In the genomic region with DNA sequence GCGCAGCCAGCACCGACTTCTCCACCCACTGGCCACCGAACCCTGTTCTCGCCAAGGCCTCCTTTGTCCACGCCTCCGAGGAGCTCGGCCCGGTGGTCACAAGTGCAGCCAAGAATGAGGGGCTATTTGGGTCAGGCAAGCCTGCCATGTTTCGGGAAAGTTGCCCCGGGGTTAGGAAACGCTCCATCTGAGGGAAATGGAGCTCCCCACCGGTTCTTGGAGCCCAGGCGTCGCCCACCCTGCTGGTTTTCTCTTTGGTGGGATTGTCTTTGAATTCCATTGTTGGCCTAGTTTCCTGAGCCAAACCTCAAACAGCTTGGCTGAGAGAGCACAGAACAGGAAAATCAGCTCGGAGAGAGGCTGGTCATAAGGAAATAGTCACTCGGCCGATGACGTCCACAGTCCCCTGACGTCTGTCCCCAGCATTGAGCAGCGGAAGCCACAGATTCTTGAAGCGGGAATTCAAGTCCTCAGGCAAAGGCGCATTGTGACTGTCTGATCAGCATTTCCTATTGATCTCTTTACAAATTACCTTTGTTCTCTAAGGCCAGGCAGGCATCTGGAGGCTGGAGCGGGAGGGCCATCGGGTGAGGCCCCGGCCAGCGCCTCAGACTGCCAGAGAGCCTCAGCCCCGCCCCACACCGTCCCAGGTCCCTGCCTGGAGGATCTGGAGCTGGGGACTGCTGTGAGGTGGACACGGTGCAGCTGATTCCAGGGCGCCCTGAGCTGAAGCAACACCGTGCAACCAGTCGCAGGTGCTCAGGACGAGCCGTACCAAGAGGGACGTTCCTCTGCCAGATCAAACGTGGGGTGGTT, we compare ENCODE assay signal across 10 cellular contexts.
DNase-seq lines count a peak whose midpoint lies in the region; ATAC-seq and TF ChIP-seq lines count a peak whose summit lies in the region.
"Had no signal": no experiment of that assay in that cellular context is flagged by ENCODE, and none has a peak within 500 bp of the region (broad histone marks: within the 10 kb centered on the region; RNA-seq: fewer than 3 reads in every experiment).

No MANE protein-coding gene starts in this region.

- H3K4me2 ChIP-seq in BLaER1 treated with 17β-estradiol and CSF1 and Interleukin-3, amounts not matched to agents 10 nM and 100 nM, result peak overlapping the region; percentile 64 to 88 (median 81)
- H3K4me2 ChIP-seq in fibroblast of lung (ENCODE audit: extremely low read depth, insufficient read depth, low read length) (peak overlapping the region; percentile 13), neural progenitor cell (peak overlapping the region; percentile 42)

- CTCF ChIA-PET in Panc1 (lab: Charles Lee), result interaction anchor here (0.6 kb wide), 1 partner anchor 369 kb away, joined by 4 read pairs; no protein-coding TSS in a partner anchor

- in situ Hi-C loops in Panc1 (cut with HindIII; ENCODE audit: low pct_unique_long_range_greater_than_20kb, low sequenced_read_pairs), result no loop called here

- H3K9ac ChIP-seq in BLaER1 treated with 17β-estradiol and CSF1 and Interleukin-3, amounts not matched to agents 10 nM and 100 nM, result peak overlapping the region in 9 of 11 experiments; percentile 5 to 68 (median 33); a peak in 9 of 22 replicates
- H3K9ac ChIP-seq in fibroblast of lung (ENCODE audit: insufficient read depth, low read length) (no peak overlapping the region), neural progenitor cell (no peak overlapping the region)

- peaks cover 59% of the 10 kb centered on the region for H3K4me1 Mint-ChIP-seq in neural progenitor cell

- H3K79me2 ChIP-seq in fibroblast of lung (ENCODE audit: control insufficient read depth, insufficient read depth, low read length) (no peaks in the 10 kb centered on the region), neural progenitor cell (ENCODE audit: low read depth) (no peaks in the 10 kb centered on the region)

- POLR2A ChIA-PET in Panc1 (lab: Charles Lee), result no interaction called here

- H3F3A ChIP-seq in neural progenitor cell (ENCODE audit: low read depth), result peaks cover 24% of the 10 kb centered on the region

- no TSS peak for BruUV-seq in Panc1 (replicated peaks; lab: Mats Ljungman, UMichigan)

- no peaks in the 10 kb centered on the region for H3K9me3 ChIP-seq in BLaER1 treated with 17β-estradiol and CSF1 and Interleukin-3, amounts not matched to agents 10 nM and 100 nM (replicated peaks in 1 of 11)
- H3K9me3 ChIP-seq in Panc1 (ENCODE audit: control insufficient read depth, insufficient read depth, low read depth, low read length) (no peaks in the 10 kb centered on the region), fibroblast of lung (ENCODE audit: control insufficient read depth, insufficient read depth, low read depth, low read length) (no peaks in the 10 kb centered on the region), neural progenitor cell (ENCODE audit: low read depth) (no peaks in the 10 kb centered on the region)
- no peaks in the 10 kb centered on the region for H3K9me3 ChIP-seq in effector memory CD4-positive, alpha-beta T cell (ENCODE audit: control insufficient read depth, low read length)

- no peaks in the 10 kb centered on the region for H3K36me3 Mint-ChIP-seq in neural progenitor cell
- H3K36me3 Mint-ChIP-seq: memory B cell had no signal

- H3K4me1 ChIP-seq in BLaER1 treated with 17β-estradiol and CSF1 and Interleukin-3, amounts not matched to agents 10 nM and 100 nM, result peaks cover 62 to 84% (median 79%) of the 10 kb centered on the region in 10 experiments
- H3K4me1 ChIP-seq in Panc1 (ENCODE audit: control insufficient read depth, insufficient read depth, low read length) (peaks cover 10% of the 10 kb centered on the region), fibroblast of lung (ENCODE audit: control insufficient read depth, extremely low read depth, insufficient read depth, low read length) (no peaks in the 10 kb centered on the region), neural progenitor cell (peaks cover 40% of the 10 kb centered on the region)
- peaks cover 7% of the 10 kb centered on the region for H3K4me1 ChIP-seq in effector memory CD4-positive, alpha-beta T cell (ENCODE audit: control insufficient read depth, insufficient read depth, low read length, poor library complexity, severe bottlenecking)

- H3K27me3 ChIP-seq in BLaER1 treated with 17β-estradiol and CSF1 and Interleukin-3, amounts not matched to agents 10 nM and 100 nM, result peaks cover 0 to 17% (median 5%) of the 10 kb centered on the region in 11 experiments; a peak in 8 of 22 replicates
- H3K27me3 ChIP-seq in Panc1 (ENCODE audit: control insufficient read depth, insufficient read depth, low read length), result no peaks in the 10 kb centered on the region
- no peaks in the 10 kb centered on the region for H3K27me3 ChIP-seq in fibroblast of lung (ENCODE audit: control insufficient read depth, insufficient read depth, low read length)
- no peaks in the 10 kb centered on the region for H3K27me3 ChIP-seq in neural progenitor cell
- no peaks in the 10 kb centered on the region for H3K27me3 ChIP-seq in effector memory CD4-positive, alpha-beta T cell (replicated peaks; ENCODE audit: control insufficient read depth, insufficient read depth, low read length, poor library complexity, severe bottlenecking)

- TF ChIP-seq CTCF in Panc1 (IDR thresholded peaks at IDR 0.05) (no peak), fibroblast of lung (conservative IDR thresholded peaks at IDR 0.05 in 1 of 2, IDR thresholded peaks at IDR 0.05 in 1 of 2; ENCODE audit: low read depth in 1 of 2, low read length in 2 of 2) (no peak), neural progenitor cell (IDR thresholded peaks at IDR 0.05) (no peak)

- H2AFZ ChIP-seq in fibroblast of lung (ENCODE audit: low read length), result no peak overlapping the region
- H2AFZ ChIP-seq in neural progenitor cell (replicated peaks), result peak overlapping the region; percentile 3

- intact Hi-C loops in Panc1 (cut with micrococcal nuclease; ENCODE audit: unreplicated experiment), result no loop called here

- H3K9me3 Mint-ChIP-seq in neural progenitor cell, result no peaks in the 10 kb centered on the region
- H3K9me3 Mint-ChIP-seq: memory B cell; stimulated activated naive CD8-positive, alpha-beta T cell treated with anti-CD3 and anti-CD28 coated beads, Interleukin-15, Interleukin-2, amounts not matched to agents 100 ng/mL and 50 ng/mL, for 24 hours had no signal

- no peaks in the 10 kb centered on the region for H3K36me3 ChIP-seq in BLaER1 treated with 17β-estradiol and CSF1 and Interleukin-3, amounts not matched to agents 10 nM and 100 nM
- no peaks in the 10 kb centered on the region for H3K36me3 ChIP-seq in Panc1 (ENCODE audit: control insufficient read depth, insufficient read depth, low read length)
- no peaks in the 10 kb centered on the region for H3K36me3 ChIP-seq in fibroblast of lung (ENCODE audit: control insufficient read depth, insufficient read depth, low read length)
- no peaks in the 10 kb centered on the region for H3K36me3 ChIP-seq in neural progenitor cell
- H3K36me3 ChIP-seq in effector memory CD4-positive, alpha-beta T cell (ENCODE audit: control insufficient read depth, insufficient read depth, low read length), result no peaks in the 10 kb centered on the region

- H3K27me3 Mint-ChIP-seq in neural progenitor cell (ENCODE audit: insufficient read depth, low read depth), result peaks cover 10% of the 10 kb centered on the region

- peak overlapping the region in 2 of 10 experiments; percentile 16 to 42; a peak in 4 of 20 replicates for H3K4me3 ChIP-seq in BLaER1 treated with 17β-estradiol and CSF1 and Interleukin-3, amounts not matched to agents 10 nM and 100 nM
- H3K4me3 ChIP-seq in Panc1 (ENCODE audit: low read depth in 2 of 2, low read length in 2 of 2) (no peak overlapping the region), fibroblast of lung (replicated peaks in 1 of 4; ENCODE audit: control extremely low read depth in 1 of 4, insufficient read depth in 1 of 4, low read depth in 3 of 4, low read length in 4 of 4) (no peak overlapping the region), neural progenitor cell (no peak overlapping the region)
- H3K4me3 ChIP-seq in effector memory CD4-positive, alpha-beta T cell (ENCODE audit: insufficient read depth, low read depth, low read length, poor library complexity, severe bottlenecking), result no peak overlapping the region

- H3K27ac ChIP-seq in BLaER1 treated with 17β-estradiol and CSF1 and Interleukin-3, amounts not matched to agents 10 nM and 100 nM, result peak overlapping the region in 10 of 11 experiments; percentile 2 to 75 (median 45); a peak in 15 of 22 replicates
- H3K27ac ChIP-seq in Panc1 (ENCODE audit: low read length), result no peak overlapping the region
- no peak overlapping the region for H3K27ac ChIP-seq in fibroblast of lung (ENCODE audit: insufficient read depth, low read length)
- H3K27ac ChIP-seq in neural progenitor cell, result peak overlapping the region; percentile 25
- no peak overlapping the region for H3K27ac ChIP-seq in effector memory CD4-positive, alpha-beta T cell (ENCODE audit: insufficient read depth, low read length, poor library complexity, severe bottlenecking)

- H3K27ac Mint-ChIP-seq in neural progenitor cell, result peak overlapping the region; percentile 74
- H3K27ac Mint-ChIP-seq: memory B cell; stimulated activated naive CD8-positive, alpha-beta T cell treated with anti-CD3 and anti-CD28 coated beads, Interleukin-15, Interleukin-2, amounts not matched to agents 100 ng/mL and 50 ng/mL, for 24 hours had no signal

- no peak for DNase-seq in Panc1 (ENCODE audit: low read depth, low spot score)
- peak in 1 of 2 donors; percentile 19 for DNase-seq in fibroblast of lung (ENCODE audit: low read depth in 2 of 2)
- peak; percentile 59 for DNase-seq in neural progenitor cell (ENCODE audit: low spot score)
- no peak for DNase-seq in NOMO-1 treated with dmso at 0.1 percent for 144 hours (lab: John Stamatoyannopoulos, UW; ENCODE audit: unreplicated experiment)
- no peak for DNase-seq in activated CD4-positive, alpha-beta T cell treated with anti-CD3 and anti-CD28 coated beads for 48 hours
- no peak for DNase-seq in effector memory CD4-positive, alpha-beta T cell

- H4K20me1 ChIP-seq in BLaER1 treated with 17β-estradiol and CSF1 and Interleukin-3, amounts not matched to agents 10 nM and 100 nM, result no peaks in the 10 kb centered on the region
- H4K20me1 ChIP-seq in fibroblast of lung (ENCODE audit: control insufficient read depth, extremely low read depth, insufficient read depth, low read length) (no peaks in the 10 kb centered on the region), neural progenitor cell (ENCODE audit: low read depth) (no peaks in the 10 kb centered on the region)

- ATAC-seq in Panc1, result peak; percentile 31; the same call in 1 of the 2 replicates
- ATAC-seq in GM21717 (IDR thresholded peaks at IDR 0.05; ENCODE audit: unreplicated experiment), result no peak

- no peak overlapping the region for H3K4me3 Mint-ChIP-seq in neural progenitor cell
- H3K4me3 Mint-ChIP-seq: memory B cell; stimulated activated naive CD8-positive, alpha-beta T cell treated with anti-CD3 and anti-CD28 coated beads, Interleukin-15, Interleukin-2, amounts not matched to agents 100 ng/mL and 50 ng/mL, for 24 hours had no signal

Comparison
In these comparisons a context has a peak if more than half of its experiments do, and no peak if none do; other contexts are left out.
1. H3K27ac ChIP-seq: peak in BLaER1 treated with 17β-estradiol and CSF1 and Interleukin-3, amounts not matched to agents 10 nM and 100 nM (10 of 11) and neural progenitor cell (single experiment); none in Panc1 (single experiment), fibroblast of lung (single experiment) and effector memory CD4-positive, alpha-beta T cell (single experiment).
2. H3K4me2 ChIP-seq: peak in every context shown above with its lines; median percentile 81 in BLaER1 treated with 17β-estradiol and CSF1 and Interleukin-3, amounts not matched to agents 10 nM and 100 nM; 42 in neural progenitor cell; 13 in fibroblast of lung.
3. H3K9ac ChIP-seq: peak in BLaER1 treated with 17β-estradiol and CSF1 and Interleukin-3, amounts not matched to agents 10 nM and 100 nM (9 of 11); none in fibroblast of lung (single experiment) and neural progenitor cell (single experiment).